Comparison of ENCODE assay signal across 2 cellular contexts in the genomic region with DNA sequence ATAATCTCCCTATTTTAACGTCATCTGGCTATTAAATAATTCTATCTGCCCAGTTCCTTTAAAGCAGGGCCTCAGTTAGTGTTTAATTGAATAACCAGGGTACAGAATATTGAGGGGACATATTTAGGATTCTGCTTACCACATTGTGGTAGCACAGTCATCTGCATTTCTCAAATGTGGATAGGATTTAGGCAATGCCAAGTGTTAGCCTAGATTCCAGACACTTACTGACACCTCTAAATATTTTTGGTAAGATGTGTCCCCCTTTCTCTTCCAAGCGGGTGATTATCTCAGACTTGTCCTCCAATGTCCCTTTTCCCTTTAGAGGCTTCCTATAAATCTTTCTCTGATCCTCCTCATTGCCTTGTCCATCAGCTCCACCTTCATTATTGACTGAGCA.
TF ChIP-seq lines count a peak whose summit lies in the region.

No MANE protein-coding gene starts in this region.

TF ChIP-seq in GM23338, 12 proteins besides CTCF, POLR2A, EP300 and RAD21 (continued from another document):
- TF ChIP-seq, protein P1, sequence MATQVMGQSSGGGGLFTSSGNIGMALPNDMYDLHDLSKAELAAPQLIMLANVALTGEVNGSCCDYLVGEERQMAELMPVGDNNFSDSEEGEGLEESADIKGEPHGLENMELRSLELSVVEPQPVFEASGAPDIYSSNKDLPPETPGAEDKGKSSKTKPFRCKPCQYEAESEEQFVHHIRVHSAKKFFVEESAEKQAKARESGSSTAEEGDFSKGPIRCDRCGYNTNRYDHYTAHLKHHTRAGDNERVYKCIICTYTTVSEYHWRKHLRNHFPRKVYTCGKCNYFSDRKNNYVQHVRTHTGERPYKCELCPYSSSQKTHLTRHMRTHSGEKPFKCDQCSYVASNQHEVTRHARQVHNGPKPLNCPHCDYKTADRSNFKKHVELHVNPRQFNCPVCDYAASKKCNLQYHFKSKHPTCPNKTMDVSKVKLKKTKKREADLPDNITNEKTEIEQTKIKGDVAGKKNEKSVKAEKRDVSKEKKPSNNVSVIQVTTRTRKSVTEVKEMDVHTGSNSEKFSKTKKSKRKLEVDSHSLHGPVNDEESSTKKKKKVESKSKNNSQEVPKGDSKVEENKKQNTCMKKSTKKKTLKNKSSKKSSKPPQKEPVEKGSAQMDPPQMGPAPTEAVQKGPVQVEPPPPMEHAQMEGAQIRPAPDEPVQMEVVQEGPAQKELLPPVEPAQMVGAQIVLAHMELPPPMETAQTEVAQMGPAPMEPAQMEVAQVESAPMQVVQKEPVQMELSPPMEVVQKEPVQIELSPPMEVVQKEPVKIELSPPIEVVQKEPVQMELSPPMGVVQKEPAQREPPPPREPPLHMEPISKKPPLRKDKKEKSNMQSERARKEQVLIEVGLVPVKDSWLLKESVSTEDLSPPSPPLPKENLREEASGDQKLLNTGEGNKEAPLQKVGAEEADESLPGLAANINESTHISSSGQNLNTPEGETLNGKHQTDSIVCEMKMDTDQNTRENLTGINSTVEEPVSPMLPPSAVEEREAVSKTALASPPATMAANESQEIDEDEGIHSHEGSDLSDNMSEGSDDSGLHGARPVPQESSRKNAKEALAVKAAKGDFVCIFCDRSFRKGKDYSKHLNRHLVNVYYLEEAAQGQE (IDR thresholded peaks at IDR 0.05; ENCODE audit: unreplicated experiment) = no peak
- TF ChIP-seq JUNB (IDR thresholded peaks at IDR 0.05; ENCODE audit: unreplicated experiment) (no peak), ZNF114 (CRISPR knock-in tag; IDR thresholded peaks at IDR 0.05) (no peak), EZH2phosphoT487 (IDR thresholded peaks at IDR 0.05; ENCODE audit: unreplicated experiment) (no peak), EZH2 (IDR thresholded peaks at IDR 0.05; ENCODE audit: low read depth, unreplicated experiment) (no peak), ETS1 (IDR thresholded peaks at IDR 0.05) (no peak), ZNF462 (CRISPR knock-in tag; IDR thresholded peaks at IDR 0.05) (no peak)
TF ChIP-seq in GM23338: peak in this region for 0.

TF ChIP-seq in K562, 482 proteins besides CTCF, POLR2A, EP300 and RAD21 (continued from another document):
- TF ChIP-seq TFE3 (CRISPR knock-in tag; IDR thresholded peaks at IDR 0.05) (no peak), ETV1 (tag; conservative IDR thresholded peaks at IDR 0.05; ENCODE audit: low read depth) (no peak), ZNF639 (CRISPR knock-in tag; conservative IDR thresholded peaks at IDR 0.05 in 1 of 2, IDR thresholded peaks at IDR 0.05 in 1 of 2) (no peak), RREB1 (CRISPR knock-in tag; IDR thresholded peaks at IDR 0.05) (no peak), TGIF2 (CRISPR knock-in tag; IDR thresholded peaks at IDR 0.05) (no peak), HINFP (tag; conservative IDR thresholded peaks at IDR 0.05; ENCODE audit: low read depth) (no peak), BRD9 (IDR thresholded peaks at IDR 0.05; ENCODE audit: low read depth, partially characterized antibody) (no peak), XRCC3 (IDR thresholded peaks at IDR 0.05) (no peak), SMARCA4 (IDR thresholded peaks at IDR 0.05) (no peak), ELF4 (CRISPR knock-in tag; IDR thresholded peaks at IDR 0.05) (no peak), L3MBTL2 (IDR thresholded peaks at IDR 0.05) (no peak), RBM34 (IDR thresholded peaks at IDR 0.05; ENCODE audit: borderline replicate concordance, insufficient read depth, low read length) (no peak)
- TF ChIP-seq, protein P2, sequence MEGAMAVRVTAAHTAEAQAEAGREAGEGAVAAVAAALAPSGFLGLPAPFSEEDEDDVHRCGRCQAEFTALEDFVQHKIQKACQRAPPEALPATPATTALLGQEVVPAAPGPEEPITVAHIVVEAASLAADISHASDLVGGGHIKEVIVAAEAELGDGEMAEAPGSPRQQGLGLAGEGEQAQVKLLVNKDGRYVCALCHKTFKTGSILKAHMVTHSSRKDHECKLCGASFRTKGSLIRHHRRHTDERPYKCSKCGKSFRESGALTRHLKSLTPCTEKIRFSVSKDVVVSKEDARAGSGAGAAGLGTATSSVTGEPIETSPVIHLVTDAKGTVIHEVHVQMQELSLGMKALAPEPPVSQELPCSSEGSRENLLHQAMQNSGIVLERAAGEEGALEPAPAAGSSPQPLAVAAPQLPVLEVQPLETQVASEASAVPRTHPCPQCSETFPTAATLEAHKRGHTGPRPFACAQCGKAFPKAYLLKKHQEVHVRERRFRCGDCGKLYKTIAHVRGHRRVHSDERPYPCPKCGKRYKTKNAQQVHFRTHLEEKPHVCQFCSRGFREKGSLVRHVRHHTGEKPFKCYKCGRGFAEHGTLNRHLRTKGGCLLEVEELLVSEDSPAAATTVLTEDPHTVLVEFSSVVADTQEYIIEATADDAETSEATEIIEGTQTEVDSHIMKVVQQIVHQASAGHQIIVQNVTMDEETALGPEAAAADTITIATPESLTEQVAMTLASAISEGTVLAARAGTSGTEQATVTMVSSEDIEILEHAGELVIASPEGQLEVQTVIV (CRISPR knock-in tag; IDR thresholded peaks at IDR 0.05; ENCODE audit: borderline replicate concordance) = no peak
